Comparison of ENCODE assay signal across 20 cellular contexts in genomic region chr7:3927446-3928110, GRCh38.
"Had no signal": no experiment of that assay in that cellular context is flagged by ENCODE, and none has a peak within 500 bp of the region (broad histone marks: within the 10 kb centered on the region; RNA-seq: fewer than 3 reads in every experiment).

No MANE protein-coding gene starts in this region.

- H3K36me3 Mint-ChIP-seq: stimulated activated effector memory CD8-positive, alpha-beta T cell treated with anti-CD3 and anti-CD28 coated beads, Interleukin-12 subunit alpha, Interleukin-12 subunit beta, amount 100 ng/mL, for 72 hours had no signal

- H3K27ac Mint-ChIP-seq: nephron progenitor cell; stimulated activated effector memory CD8-positive, alpha-beta T cell treated with anti-CD3 and anti-CD28 coated beads, Interleukin-12 subunit alpha, Interleukin-12 subunit beta, amount 100 ng/mL, for 72 hours had no signal

- H3K4me1 Mint-ChIP-seq: stimulated activated effector memory CD8-positive, alpha-beta T cell treated with anti-CD3 and anti-CD28 coated beads, Interleukin-12 subunit alpha, Interleukin-12 subunit beta, amount 100 ng/mL, for 72 hours had no signal

- DNase-seq: colonic mucosa; dermis blood vessel endothelial cell; esophagus squamous epithelium; foreskin fibroblast; glutamatergic neuron; islet precursor cell; mucosa of descending colon; nephron progenitor cell; sigmoid colon; stimulated activated CD4-positive, alpha-beta T cell treated with anti-CD3 and anti-CD28 coated beads, Interleukin-4, amount 100 ng/mL, for 1 hour; stimulated activated CD8-positive, alpha-beta memory T cell treated with anti-CD3 and anti-CD28 coated beads, Interleukin-4, amount 100 ng/mL, for 48 hours; stimulated activated naive CD8-positive, alpha-beta T cell treated with anti-CD3 and anti-CD28 coated beads, Interleukin-15, Interleukin-2, amounts not matched to agents 100 U/mL and 50 U/mL, for 24 hours; upper lobe of left lung had no signal

- H3K4me3 ChIP-seq: colonic mucosa, esophagus squamous epithelium, gastroesophageal sphincter, mucosa of descending colon, sigmoid colon, suprapubic skin, thyroid gland, upper lobe of left lung, vagina had no signal

- H3K4me3 Mint-ChIP-seq: nephron progenitor cell; stimulated activated effector memory CD8-positive, alpha-beta T cell treated with anti-CD3 and anti-CD28 coated beads, Interleukin-12 subunit alpha, Interleukin-12 subunit beta, amount 100 ng/mL, for 72 hours had no signal

- H3K27ac ChIP-seq: colonic mucosa, esophagus squamous epithelium, gastroesophageal sphincter, neutrophil, sigmoid colon, suprapubic skin, thyroid gland, upper lobe of left lung, vagina had no signal

- ATAC-seq: gastroesophageal sphincter; left lobe of liver; mucosa of descending colon; stimulated activated effector memory CD8-positive, alpha-beta T cell treated with anti-CD3 and anti-CD28 coated beads, Interleukin-12 subunit alpha, Interleukin-12 subunit beta, amount 100 ng/mL, for 72 hours; stimulated activated naive CD8-positive, alpha-beta T cell treated with anti-CD3 and anti-CD28 coated beads, Interleukin-15, Interleukin-2, amounts not matched to agents 100 U/mL and 50 U/mL, for 24 hours had no signal

- H3K36me3 ChIP-seq: colonic mucosa, esophagus squamous epithelium, gastroesophageal sphincter, neutrophil, sigmoid colon, suprapubic skin, thyroid gland, upper lobe of left lung, vagina had no signal

- H3K9me3 ChIP-seq: colonic mucosa, esophagus squamous epithelium, gastroesophageal sphincter, mucosa of descending colon, neutrophil, sigmoid colon, suprapubic skin, thyroid gland, upper lobe of left lung, vagina had no signal

- H3K4me1 ChIP-seq: colonic mucosa, esophagus squamous epithelium, gastroesophageal sphincter, suprapubic skin, vagina had no signal

- H3K27me3 ChIP-seq: colonic mucosa, neutrophil, sigmoid colon, suprapubic skin, thyroid gland, upper lobe of left lung, vagina had no signal

- H3K9me3 Mint-ChIP-seq: stimulated activated effector memory CD8-positive, alpha-beta T cell treated with anti-CD3 and anti-CD28 coated beads, Interleukin-12 subunit alpha, Interleukin-12 subunit beta, amount 100 ng/mL, for 72 hours had no signal
